ENCODE assay signal across 8 cellular contexts in the genomic region with DNA sequence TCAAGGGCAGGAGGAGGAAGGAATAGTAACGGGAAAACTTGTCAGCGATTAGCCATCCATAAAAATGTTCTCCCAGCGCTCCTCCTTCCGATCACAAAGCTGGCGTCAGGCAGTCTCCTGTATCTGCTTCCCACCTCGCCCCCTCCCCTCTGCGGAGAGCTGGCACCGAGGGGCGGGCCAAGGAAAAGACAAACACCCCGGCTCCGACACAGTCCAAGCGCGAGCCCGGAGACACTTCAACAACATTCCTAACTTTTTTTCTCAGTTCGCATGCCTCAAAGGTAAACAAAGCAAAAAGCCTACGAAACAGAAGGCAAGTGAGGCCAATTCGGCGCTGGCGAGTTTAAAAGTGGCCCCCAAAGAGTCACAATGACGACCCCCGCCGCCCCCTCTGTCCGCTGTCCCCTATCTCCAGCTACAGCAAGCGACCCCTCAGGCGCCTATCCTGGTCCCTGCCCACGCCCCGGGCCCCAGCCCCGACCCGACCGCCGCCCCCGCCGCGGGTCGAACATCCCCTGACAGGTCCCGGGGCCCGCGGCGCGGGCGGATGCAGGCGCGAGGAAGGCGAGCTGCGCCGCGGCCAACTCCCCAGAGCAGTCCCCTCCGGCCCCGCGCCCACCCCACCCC. TPM values are rescaled to one million over a fixed set of nuclear protein-coding genes. Genes with fewer than 3 reads are reported as not detected.
DNase-seq lines count a peak whose midpoint lies in the region; ATAC-seq, FAIRE-seq and TF ChIP-seq lines count a peak whose summit lies in the region.

No MANE protein-coding gene starts in this region.

- no peak for DNase-seq in activated naive CD4-positive, alpha-beta T cell treated with anti-CD3 and anti-CD28 coated beads for 36 hours
- DNase-seq in activated naive CD4-positive, alpha-beta T cell (lab: John Stamatoyannopoulos, UW), result no peak
- DNase-seq in Jurkat, Clone E6-1 (ENCODE audit: low read depth, low spot score), result no peak
- DNase-seq in WTC11 (ENCODE audit: low spot score) (peak; percentile 59), glutamatergic neuron (peak; percentile 74), osteocyte (ENCODE audit: extremely low spot score, unreplicated experiment) (no peak), GM12891 (ENCODE audit: insufficient read length, low spot score) (no peak)
- no peak for DNase-seq in activated CD4-positive, CD25-positive, alpha-beta regulatory T cell treated with anti-CD3 and anti-CD28 coated beads, Interleukin-2, amount 50 U/mL, for 72 hours

- no peak for FAIRE-seq in GM12891 (lab: Jason Lieb, UNC)

- TF ChIP-seq CTCF in WTC11 (IDR thresholded peaks at IDR 0.05) (no peak), glutamatergic neuron (IDR thresholded peaks at IDR 0.05; ENCODE audit: partially characterized antibody, unreplicated experiment) (no peak), osteocyte (IDR thresholded peaks at IDR 0.05) (no peak)

- H3K4me3 ChIP-seq in Jurkat, Clone E6-1 (ENCODE audit: low read length), result peak overlapping the region; percentile 26

- peaks cover 56% of the 10 kb centered on the region for H3K27me3 Mint-ChIP-seq in activated naive CD4-positive, alpha-beta T cell treated with anti-CD3 and anti-CD28 coated beads for 36 hours (ENCODE audit: low read depth)
- H3K27me3 Mint-ChIP-seq in WTC11 (ENCODE audit: low read depth), result peaks cover 54% of the 10 kb centered on the region
- H3K27me3 Mint-ChIP-seq in glutamatergic neuron (ENCODE audit: unreplicated experiment), result peaks cover 11% of the 10 kb centered on the region
- H3K27me3 Mint-ChIP-seq in osteocyte (ENCODE audit: unreplicated experiment), result no peaks in the 10 kb centered on the region

- TF ChIP-seq POLR2A in GM12891 (IDR thresholded peaks at IDR 0.05; ENCODE audit: low read depth, low read length), result no peak

- no peak overlapping the region for H3K27ac Mint-ChIP-seq in activated naive CD4-positive, alpha-beta T cell treated with anti-CD3 and anti-CD28 coated beads for 36 hours
- H3K27ac Mint-ChIP-seq in WTC11 (no peak overlapping the region), glutamatergic neuron (ENCODE audit: unreplicated experiment) (peak overlapping the region; percentile 93), osteocyte (ENCODE audit: unreplicated experiment) (peak overlapping the region; percentile 70)

- intact Hi-C loops in activated naive CD4-positive, alpha-beta T cell treated with anti-CD3 and anti-CD28 coated beads for 36 hours (cut with micrococcal nuclease), result no loop called here

- peaks cover 3% of the 10 kb centered on the region for H3K4me1 Mint-ChIP-seq in activated naive CD4-positive, alpha-beta T cell treated with anti-CD3 and anti-CD28 coated beads for 36 hours (ENCODE audit: low read depth)
- H3K4me1 Mint-ChIP-seq in WTC11 (peaks cover 11% of the 10 kb centered on the region), glutamatergic neuron (ENCODE audit: low read depth, unreplicated experiment) (peaks cover 24% of the 10 kb centered on the region), osteocyte (ENCODE audit: unreplicated experiment) (peaks cover 16% of the 10 kb centered on the region)

- POLR2A ChIA-PET in WTC11 (lab: Charles Lee), result no interaction called here

- H3K9me3 Mint-ChIP-seq in activated naive CD4-positive, alpha-beta T cell treated with anti-CD3 and anti-CD28 coated beads for 36 hours, result no peaks in the 10 kb centered on the region
- H3K9me3 Mint-ChIP-seq in WTC11 (no peaks in the 10 kb centered on the region), glutamatergic neuron (ENCODE audit: unreplicated experiment) (peaks cover 10% of the 10 kb centered on the region), osteocyte (ENCODE audit: unreplicated experiment) (no peaks in the 10 kb centered on the region)

- CTCF ChIA-PET in activated naive CD4-positive, alpha-beta T cell treated with anti-CD3 and anti-CD28 coated beads for 36 hours (lab: Charles Lee), result no interaction called here
- CTCF ChIA-PET in WTC11 (lab: Charles Lee), result interaction anchor here (0.6 to 1.9 kb wide), 3 partner anchors 14 to 71 kb away, joined by 3 to 7 read pairs (median 6); no protein-coding TSS in a partner anchor

- peak; percentile 66 for ATAC-seq in WTC11

- peak overlapping the region; percentile 38 for H3K4me3 Mint-ChIP-seq in activated naive CD4-positive, alpha-beta T cell treated with anti-CD3 and anti-CD28 coated beads for 36 hours
- H3K4me3 Mint-ChIP-seq in WTC11, result peak overlapping the region; percentile 89
- peak overlapping the region; percentile 89 for H3K4me3 Mint-ChIP-seq in glutamatergic neuron (ENCODE audit: unreplicated experiment)
- H3K4me3 Mint-ChIP-seq in osteocyte (ENCODE audit: unreplicated experiment), result peak overlapping the region; percentile 87

- H3K36me3 Mint-ChIP-seq in activated naive CD4-positive, alpha-beta T cell treated with anti-CD3 and anti-CD28 coated beads for 36 hours (ENCODE audit: low read depth), result no peaks in the 10 kb centered on the region
- no peaks in the 10 kb centered on the region for H3K36me3 Mint-ChIP-seq in WTC11
- H3K36me3 Mint-ChIP-seq in glutamatergic neuron (ENCODE audit: unreplicated experiment), result no peaks in the 10 kb centered on the region
- no peaks in the 10 kb centered on the region for H3K36me3 Mint-ChIP-seq in osteocyte (ENCODE audit: unreplicated experiment)

TF ChIP-seq in WTC11, 78 proteins besides CTCF, POLR2A, EP300 and RAD21 (continues in another document):
- TF ChIP-seq, protein P1, sequence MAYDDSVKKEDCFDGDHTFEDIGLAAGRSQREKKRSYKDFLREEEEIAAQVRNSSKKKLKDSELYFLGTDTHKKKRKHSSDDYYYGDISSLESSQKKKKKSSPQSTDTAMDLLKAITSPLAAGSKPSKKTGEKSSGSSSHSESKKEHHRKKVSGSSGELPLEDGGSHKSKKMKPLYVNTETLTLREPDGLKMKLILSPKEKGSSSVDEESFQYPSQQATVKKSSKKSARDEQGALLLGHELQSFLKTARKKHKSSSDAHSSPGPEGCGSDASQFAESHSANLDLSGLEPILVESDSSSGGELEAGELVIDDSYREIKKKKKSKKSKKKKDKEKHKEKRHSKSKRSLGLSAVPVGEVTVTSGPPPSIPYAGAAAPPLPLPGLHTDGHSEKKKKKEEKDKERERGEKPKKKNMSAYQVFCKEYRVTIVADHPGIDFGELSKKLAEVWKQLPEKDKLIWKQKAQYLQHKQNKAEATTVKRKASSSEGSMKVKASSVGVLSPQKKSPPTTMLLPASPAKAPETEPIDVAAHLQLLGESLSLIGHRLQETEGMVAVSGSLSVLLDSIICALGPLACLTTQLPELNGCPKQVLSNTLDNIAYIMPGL (CRISPR knock-in tag; IDR thresholded peaks at IDR 0.05), result no peak
- TF ChIP-seq, protein P2, sequence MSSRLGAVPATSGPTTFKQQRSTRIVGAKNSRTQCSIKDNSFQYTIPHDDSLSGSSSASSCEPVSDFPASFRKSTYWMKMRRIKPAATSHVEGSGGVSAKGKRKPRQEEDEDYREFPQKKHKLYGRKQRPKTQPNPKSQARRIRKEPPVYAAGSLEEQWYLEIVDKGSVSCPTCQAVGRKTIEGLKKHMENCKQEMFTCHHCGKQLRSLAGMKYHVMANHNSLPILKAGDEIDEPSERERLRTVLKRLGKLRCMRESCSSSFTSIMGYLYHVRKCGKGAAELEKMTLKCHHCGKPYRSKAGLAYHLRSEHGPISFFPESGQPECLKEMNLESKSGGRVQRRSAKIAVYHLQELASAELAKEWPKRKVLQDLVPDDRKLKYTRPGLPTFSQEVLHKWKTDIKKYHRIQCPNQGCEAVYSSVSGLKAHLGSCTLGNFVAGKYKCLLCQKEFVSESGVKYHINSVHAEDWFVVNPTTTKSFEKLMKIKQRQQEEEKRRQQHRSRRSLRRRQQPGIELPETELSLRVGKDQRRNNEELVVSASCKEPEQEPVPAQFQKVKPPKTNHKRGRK (CRISPR knock-in tag; IDR thresholded peaks at IDR 0.05; ENCODE audit: borderline replicate concordance), result no peak

TF ChIP-seq in GM12891, 5 proteins besides CTCF, POLR2A, EP300 and RAD21:
- TF ChIP-seq POU2F2 (IDR thresholded peaks at IDR 0.05; ENCODE audit: low read depth, low read length) (no peak), PAX5 (IDR thresholded peaks at IDR 0.05; ENCODE audit: insufficient read depth, low read length, severe bottlenecking) (no peak), SPI1 (IDR thresholded peaks at IDR 0.05; ENCODE audit: low read depth, low read length) (no peak)

RNA-seq across cellular contexts. Expression of gene SMAD9, which starts 0.7 kb away (rescaled TPM):
- under 1 TPM in 1 of 2 experiments, not detected in 1; 0.05 TPM for total RNA-seq in activated naive CD4-positive, alpha-beta T cell treated with anti-CD3 and anti-CD28 coated beads for 36 hours
- 3.6 TPM for polyA plus RNA-seq in Jurkat, Clone E6-1 (2012; ENCODE audit: insufficient read depth, insufficient read length)
- total RNA-seq in WTC11 (2021) (0.71 to 1.5 TPM (median 1.2 TPM) in 3 replicates), glutamatergic neuron (ENCODE audit: unreplicated experiment) (43.6 TPM), osteocyte (3.6 and 4.6 TPM in 2 replicates)
- 0.05 TPM for polyA plus RNA-seq in GM12891 (2012; ENCODE audit: low read depth, missing spikeins)

Comparison
In these comparisons a context has a peak if more than half of its experiments do, and no peak if none do; other contexts are left out.
1. DNase-seq: peak in WTC11 (single experiment) and glutamatergic neuron (single experiment); none in activated naive CD4-positive, alpha-beta T cell treated with anti-CD3 and anti-CD28 coated beads for 36 hours (single experiment), activated naive CD4-positive, alpha-beta T cell (0 of 4), Jurkat, Clone E6-1 (single experiment), osteocyte (single experiment), GM12891 (single experiment) and activated CD4-positive, CD25-positive, alpha-beta regulatory T cell treated with anti-CD3 and anti-CD28 coated beads, Interleukin-2, amount 50 U/mL, for 72 hours (single experiment).
2. H3K27ac Mint-ChIP-seq: peak in glutamatergic neuron (single experiment) and osteocyte (single experiment); none in activated naive CD4-positive, alpha-beta T cell treated with anti-CD3 and anti-CD28 coated beads for 36 hours (single experiment) and WTC11 (single experiment).
3. H3K4me3 Mint-ChIP-seq: peak in every context shown above with its lines; median percentile 89 in WTC11; 89 in glutamatergic neuron; 87 in osteocyte; 38 in activated naive CD4-positive, alpha-beta T cell treated with anti-CD3 and anti-CD28 coated beads for 36 hours.